In genomic region chr13:27264181-27264580, GRCh38 we compare ENCODE assay signal across 10 cellular contexts. TPM values are rescaled to one million over a fixed set of nuclear protein-coding genes. Genes with fewer than 3 reads are reported as not detected.
DNase-seq lines count a peak whose midpoint lies in the region; ATAC-seq and TF ChIP-seq lines count a peak whose summit lies in the region.
"Had no signal": no experiment of that assay in that cellular context is flagged by ENCODE, and none has a peak within 500 bp of the region (broad histone marks: within the 10 kb centered on the region; RNA-seq: fewer than 3 reads in every experiment).

No MANE protein-coding gene starts in this region.

- DNase-seq in ELR (ENCODE audit: low read depth) (peak; percentile 36), NCI-H774 (lab: John Stamatoyannopoulos, UW) (peak; percentile 56), fibroblast of pulmonary artery (ENCODE audit: low read depth) (peak; percentile 62), osteocyte (ENCODE audit: extremely low spot score, unreplicated experiment) (no peak), thyroid gland (no peak), T1000 (lab: John Stamatoyannopoulos, UW) (no peak), germinal center (ENCODE audit: low spot score) (no peak)
- DNase-seq: central memory CD4-positive, alpha-beta T cell had no signal

- WGBS in thyroid gland, 2 donors = 67 to 84% methylated on average over 5 of the region's 5 CpGs

- no peak overlapping the region for H3K27ac ChIP-seq in thyroid gland
- H3K27ac ChIP-seq: parathyroid adenoma had no signal

- H3K4me1 Mint-ChIP-seq in osteocyte (ENCODE audit: unreplicated experiment) = peaks cover 10% of the 10 kb centered on the region

- no peaks in the 10 kb centered on the region for H3K9me3 Mint-ChIP-seq in osteocyte (ENCODE audit: unreplicated experiment)

- H3K36me3 ChIP-seq in thyroid gland = no peaks in the 10 kb centered on the region

- TF ChIP-seq POLR2A in thyroid gland (IDR thresholded peaks at IDR 0.05) = no peak

- no peak overlapping the region for H3K4me3 ChIP-seq in fibroblast of pulmonary artery (replicated peaks; ENCODE audit: low read depth, low read length)
- no peak overlapping the region for H3K4me3 ChIP-seq in thyroid gland (replicated peaks in 1 of 3)

- peak overlapping the region; percentile 2 for H3K27ac Mint-ChIP-seq in osteocyte (ENCODE audit: unreplicated experiment)

- no peaks in the 10 kb centered on the region for H3K27me3 Mint-ChIP-seq in osteocyte (ENCODE audit: unreplicated experiment)

- ATAC-seq in GM18909 (IDR thresholded peaks at IDR 0.05; ENCODE audit: poor library complexity, unreplicated experiment) = no peak

- H3K4me3 Mint-ChIP-seq in osteocyte (ENCODE audit: unreplicated experiment) = no peak overlapping the region

- intact Hi-C loops in thyroid gland (cut with DNase I) = no loop called here

- H3K36me3 Mint-ChIP-seq in osteocyte (ENCODE audit: unreplicated experiment) = peaks cover 10% of the 10 kb centered on the region

- no peak for TF ChIP-seq CTCF in fibroblast of pulmonary artery (IDR thresholded peaks at IDR 0.05; ENCODE audit: low read length, missing control alignments)
- TF ChIP-seq CTCF in osteocyte (IDR thresholded peaks at IDR 0.05) = no peak
- no peak for TF ChIP-seq CTCF in thyroid gland (IDR thresholded peaks at IDR 0.05)

- no peaks in the 10 kb centered on the region for H3K27me3 ChIP-seq in thyroid gland

- H3K4me1 ChIP-seq in thyroid gland = no peaks in the 10 kb centered on the region
- H3K4me1 ChIP-seq: parathyroid adenoma had no signal

- no peaks in the 10 kb centered on the region for H3K9me3 ChIP-seq in thyroid gland

RNA-seq across cellular contexts. Expression of gene RASL11A, which starts 6.4 kb away (rescaled TPM):
- total RNA-seq in osteocyte (4.6 and 5.3 TPM in 2 replicates), thyroid gland (10 to 100 TPM; 10.7 to 29.7 (median 12.9) TPM)

RNA-seq across cellular contexts. Expression of gene RPL21, which starts 12.8 kb away (rescaled TPM):
- total RNA-seq in osteocyte = 756 and 802 TPM in 2 replicates
- 1,000 to 10,000 TPM in 1 of 4 donors, 100 to 1,000 TPM in 3; 553 to 1,479 (median 807) TPM for total RNA-seq in thyroid gland

Comparison
In these comparisons a context has a peak if more than half of its experiments do, and no peak if none do; other contexts are left out.
1. DNase-seq: peak in ELR (single experiment), NCI-H774 (single experiment) and fibroblast of pulmonary artery (single experiment); none in osteocyte (single experiment), thyroid gland (0 of 2), T1000 (single experiment) and germinal center (single experiment).